ENCODE assay signal across 17 cellular contexts in the genomic region with DNA sequence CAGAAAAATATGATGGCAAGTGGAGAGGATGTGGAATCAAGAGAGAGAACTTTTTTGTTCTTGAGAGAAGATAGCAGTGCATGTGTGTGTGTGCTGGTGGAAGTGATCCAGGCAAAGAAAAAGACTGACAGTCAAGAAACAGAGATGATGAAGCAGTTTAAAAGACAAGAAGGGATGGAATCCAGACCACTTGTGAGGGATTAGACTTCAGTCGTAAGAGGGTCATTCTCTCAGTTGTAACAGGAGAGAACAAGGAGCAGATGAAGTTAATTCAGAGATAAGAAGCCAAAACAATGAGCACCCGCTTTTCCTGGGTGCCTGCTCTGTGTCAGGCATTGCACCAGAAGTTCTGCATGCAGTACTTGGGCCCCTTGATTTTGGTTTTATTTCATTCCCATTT.
DNase-seq lines count a peak whose midpoint lies in the region; TF ChIP-seq lines count a peak whose summit lies in the region.
"Had no signal": no experiment of that assay in that cellular context is flagged by ENCODE, and none has a peak within 500 bp of the region (broad histone marks: within the 10 kb centered on the region; RNA-seq: fewer than 3 reads in every experiment).

No MANE protein-coding gene starts in this region.

- H3K36me3 ChIP-seq in uterus (no peaks in the 10 kb centered on the region), endodermal cell (ENCODE audit: control insufficient read depth, insufficient read depth, low read length) (no peaks in the 10 kb centered on the region)
- H3K36me3 ChIP-seq: BLaER1 had no signal

- TF ChIP-seq POLR2A in uterus (IDR thresholded peaks at IDR 0.05): no peak

- H3K4me3 ChIP-seq in dorsolateral prefrontal cortex (no peak overlapping the region), uterus (no peak overlapping the region), endodermal cell (ENCODE audit: low read length) (no peak overlapping the region)
- H3K4me3 ChIP-seq: BLaER1 had no signal

- H3K9me3 ChIP-seq in uterus: no peaks in the 10 kb centered on the region
- H3K9me3 ChIP-seq in endodermal cell (ENCODE audit: control insufficient read depth, low read length): no peaks in the 10 kb centered on the region
- H3K9me3 ChIP-seq: BLaER1 had no signal

- no peak overlapping the region for H3K27ac Mint-ChIP-seq in endodermal cell
- H3K27ac Mint-ChIP-seq: CD14-positive monocyte; CD4-positive, alpha-beta memory T cell; HFFc6 had no signal

- H3K4me1 Mint-ChIP-seq in endodermal cell: peaks cover 13% of the 10 kb centered on the region
- H3K4me1 Mint-ChIP-seq: CD4-positive, alpha-beta memory T cell had no signal

- no peaks in the 10 kb centered on the region for H3K9me3 Mint-ChIP-seq in endodermal cell
- H3K9me3 Mint-ChIP-seq: CD14-positive monocyte; CD4-positive, alpha-beta memory T cell; HFFc6 had no signal

- intact Hi-C loops in dorsolateral prefrontal cortex (cut with DNase I) (no loop called here), uterus (cut with DNase I; ENCODE audit: low total_unique reads) (no loop called here)

- H3K4me1 ChIP-seq in uterus: peaks cover 0 to 11% of the 10 kb centered on the region in 2 donors
- H3K4me1 ChIP-seq in endodermal cell (ENCODE audit: control insufficient read depth, insufficient read depth, low read length): peaks cover 4% of the 10 kb centered on the region
- H3K4me1 ChIP-seq: BLaER1 had no signal

- H3K4me3 Mint-ChIP-seq in endodermal cell: no peak overlapping the region
- H3K4me3 Mint-ChIP-seq: CD4-positive, alpha-beta memory T cell; HFFc6 had no signal

- no peak for TF ChIP-seq CTCF in dorsolateral prefrontal cortex (IDR thresholded peaks at IDR 0.05 in 54 of 56, conservative IDR thresholded peaks at IDR 0.05 in 2 of 56; ENCODE audit: low read depth in 1 of 56, partially characterized antibody in 56 of 56)
- TF ChIP-seq CTCF in uterus (IDR thresholded peaks at IDR 0.05): no peak
- no peak for TF ChIP-seq CTCF in endodermal cell (conservative IDR thresholded peaks at IDR 0.05)

- no peak overlapping the region for H3K9ac ChIP-seq in endodermal cell (ENCODE audit: extremely low read depth, low read length, poor library complexity, severe bottlenecking)
- H3K9ac ChIP-seq: BLaER1 had no signal

- DNase-seq in ELF-1 (ENCODE audit: low read depth, low spot score) (peak; percentile 34), NCI-H524 treated with DMSO at 0.1 percent for 48 hours (lab: John Stamatoyannopoulos, UW) (peak; percentile 22), dorsolateral prefrontal cortex (no peak), substantia nigra (lab: John Stamatoyannopoulos, UW) (no peak), uterus (no peak), endodermal cell (no peak), kidney tubule cell (ENCODE audit: low spot score) (no peak)
- DNase-seq: 8988T; CD4-positive, alpha-beta memory T cell; DND-41; EL; GOT3; H7; HFFc6 had no signal

- H3K27me3 ChIP-seq in dorsolateral prefrontal cortex (no peaks in the 10 kb centered on the region), uterus (no peaks in the 10 kb centered on the region), endodermal cell (ENCODE audit: control insufficient read depth, insufficient read depth, low read length, poor library complexity, severe bottlenecking) (no peaks in the 10 kb centered on the region)
- H3K27me3 ChIP-seq: BLaER1 had no signal

- no peaks in the 10 kb centered on the region for H3K36me3 Mint-ChIP-seq in endodermal cell (ENCODE audit: low read depth)
- H3K36me3 Mint-ChIP-seq: CD14-positive monocyte; CD4-positive, alpha-beta memory T cell had no signal

- H3K27ac ChIP-seq in dorsolateral prefrontal cortex (peak overlapping the region in 37 of 59 donors; percentile 4 to 89 (median 54)), substantia nigra (ENCODE audit: low read depth, low read length, poor library complexity, severe bottlenecking) (peak overlapping the region; percentile 3), uterus (no peak overlapping the region), endodermal cell (ENCODE audit: low read depth, low read length) (no peak overlapping the region)
- H3K27ac ChIP-seq: BLaER1, HL-60 had no signal

- 76 to 87% methylated on average over 2 of the region's 2 CpGs for WGBS in endodermal cell (ENCODE audit: insufficient coverage in 1 of 2, insufficient read length in 1 of 2), 2 experiments

- H3K27me3 Mint-ChIP-seq in endodermal cell (ENCODE audit: insufficient read depth): peaks cover 5% of the 10 kb centered on the region

Comparison
In these comparisons a context has a peak if more than half of its experiments do, and no peak if none do; other contexts are left out.
1. DNase-seq: peak in ELF-1 (single experiment) and NCI-H524 treated with DMSO at 0.1 percent for 48 hours (single experiment); none in dorsolateral prefrontal cortex (0 of 10), substantia nigra (0 of 49), uterus (0 of 2), endodermal cell (single experiment) and kidney tubule cell (single experiment).
2. H3K27ac ChIP-seq: peak in dorsolateral prefrontal cortex (37 of 59) and substantia nigra (single experiment); none in uterus (0 of 2) and endodermal cell (single experiment).